8 cellular contexts compared by ENCODE assay signal in genomic region chr7:22823142-22823497, GRCh38. TPM values are rescaled to one million over a fixed set of nuclear protein-coding genes. Genes with fewer than 3 reads are reported as not detected.
DNase-seq lines count a peak whose midpoint lies in the region; ATAC-seq and TF ChIP-seq lines count a peak whose summit lies in the region.

No MANE protein-coding gene starts in this region.

- H3K27ac Mint-ChIP-seq in Calu3 (ENCODE audit: unreplicated experiment): peak overlapping the region; percentile 99
- no peak overlapping the region for H3K27ac Mint-ChIP-seq in neural progenitor cell

- no peaks in the 10 kb centered on the region for H3K9me3 ChIP-seq in KOPT-K1 (ENCODE audit: insufficient read depth, low read length, poor library complexity, severe bottlenecking)
- no peaks in the 10 kb centered on the region for H3K9me3 ChIP-seq in ectodermal cell (ENCODE audit: control insufficient read depth, low read length)
- H3K9me3 ChIP-seq in neural progenitor cell (ENCODE audit: low read depth): no peaks in the 10 kb centered on the region

- H4K20me1 ChIP-seq in neural progenitor cell (ENCODE audit: low read depth): peaks cover 13% of the 10 kb centered on the region

- peaks cover 15% of the 10 kb centered on the region for H3K27me3 Mint-ChIP-seq in Calu3 (ENCODE audit: unreplicated experiment)
- peaks cover 2% of the 10 kb centered on the region for H3K27me3 Mint-ChIP-seq in neural progenitor cell (ENCODE audit: insufficient read depth, low read depth)

- DNase-seq in Calu3 (no peak), neural progenitor cell (ENCODE audit: low spot score) (no peak), glomerular visceral epithelial cell (ENCODE audit: extremely low spot score) (no peak), COLO668 (lab: John Stamatoyannopoulos, UW; ENCODE audit: unreplicated experiment) (no peak)

- H3K27me3 ChIP-seq in ectodermal cell (ENCODE audit: control insufficient read depth, insufficient read depth, low read length, poor library complexity, severe bottlenecking) (no peaks in the 10 kb centered on the region), neural progenitor cell (no peaks in the 10 kb centered on the region)

- H3K27ac ChIP-seq in KOPT-K1 (ENCODE audit: low read depth, low read length, poor library complexity, severe bottlenecking) (peak overlapping the region; percentile 68), ectodermal cell (ENCODE audit: insufficient read depth, low read depth, low read length, poor library complexity, severe bottlenecking) (no peak overlapping the region), neural progenitor cell (no peak overlapping the region)

- no peaks in the 10 kb centered on the region for H3K4me1 ChIP-seq in ectodermal cell (ENCODE audit: control insufficient read depth, insufficient read depth, low read length)
- H3K4me1 ChIP-seq in neural progenitor cell: no peaks in the 10 kb centered on the region

- WGBS in ectodermal cell, 2 experiments: 71 to 81% methylated on average over 3 of the region's 3 CpGs

- H3K36me3 Mint-ChIP-seq in Calu3 (ENCODE audit: insufficient read depth, unreplicated experiment) (peaks cover 36% of the 10 kb centered on the region), neural progenitor cell (peaks cover 2% of the 10 kb centered on the region)

- TF ChIP-seq CTCF in Calu3 (IDR thresholded peaks at IDR 0.05; ENCODE audit: unreplicated experiment): no peak
- no peak for TF ChIP-seq CTCF in neural progenitor cell (IDR thresholded peaks at IDR 0.05)

- no peak overlapping the region for H3K9ac ChIP-seq in neural progenitor cell

- intact Hi-C loops in Calu3 (cut with micrococcal nuclease; ENCODE audit: unreplicated experiment): loop anchor here (5.0 kb wide), 1 partner anchor 234 kb away; no protein-coding TSS in a partner anchor

- H3K9me3 Mint-ChIP-seq in Calu3 (ENCODE audit: low read depth, unreplicated experiment) (no peaks in the 10 kb centered on the region), neural progenitor cell (no peaks in the 10 kb centered on the region)

- peaks cover 43% of the 10 kb centered on the region for H3K79me2 ChIP-seq in neural progenitor cell (ENCODE audit: low read depth)

- peak overlapping the region; percentile 100 for H3K4me3 Mint-ChIP-seq in Calu3 (ENCODE audit: low read depth, unreplicated experiment)
- H3K4me3 Mint-ChIP-seq in neural progenitor cell: peak overlapping the region; percentile 99

- BruUV-seq in Calu3 (replicated peaks; lab: Mats Ljungman, UMichigan): TSS peak; percentile 96

- H3K36me3 ChIP-seq in KOPT-K1 (ENCODE audit: insufficient read depth, low read length) (no peaks in the 10 kb centered on the region), ectodermal cell (ENCODE audit: control insufficient read depth, insufficient read depth, low read length) (no peaks in the 10 kb centered on the region), neural progenitor cell (no peaks in the 10 kb centered on the region)

- no peak for ATAC-seq in GM19467 (IDR thresholded peaks at IDR 0.05; ENCODE audit: unreplicated experiment)
- ATAC-seq in HG02885 (IDR thresholded peaks at IDR 0.05; ENCODE audit: poor library complexity, unreplicated experiment): no peak

- H2AFZ ChIP-seq in neural progenitor cell (replicated peaks): peak overlapping the region; percentile 97

- H3K4me2 ChIP-seq in neural progenitor cell: peak overlapping the region; percentile 77

- CTCF ChIA-PET in Calu3 (lab: Charles Lee): interaction anchor here (0.6 to 1.2 kb wide), 4 partner anchors 9 to 634 kb away, joined by 3 to 4 read pairs (median 3); no protein-coding TSS in a partner anchor

- H3K4me1 Mint-ChIP-seq in Calu3 (ENCODE audit: low read depth, unreplicated experiment) (peaks cover 14% of the 10 kb centered on the region), neural progenitor cell (peaks cover 27% of the 10 kb centered on the region)

- no peaks in the 10 kb centered on the region for H3F3A ChIP-seq in neural progenitor cell (ENCODE audit: low read depth)

- H3K4me3 ChIP-seq in ectodermal cell (ENCODE audit: insufficient read depth, low read depth, low read length): peak overlapping the region; percentile 96
- peak overlapping the region; percentile 81 for H3K4me3 ChIP-seq in neural progenitor cell

RNA-seq across cellular contexts. Expression of gene TOMM7, which starts 0.5 kb away (rescaled TPM):
- total RNA-seq in Calu3 (2022): 272 and 290 TPM in 2 replicates
- polyA plus RNA-seq in ectodermal cell (2013, experiment 1 of 4): 286 TPM
- polyA plus RNA-seq in ectodermal cell (2013, experiment 2 of 4): 310 TPM
- polyA plus RNA-seq in ectodermal cell (2013, experiment 3 of 4): 304 TPM
- polyA plus RNA-seq in ectodermal cell (2013, experiment 4 of 4): 367 TPM
- 75.4 and 89.9 TPM in 2 replicates for total RNA-seq in neural progenitor cell (ENCODE audit: low replicate concordance)
